ENCODE assay signal across 18 cellular contexts in the genomic region with DNA sequence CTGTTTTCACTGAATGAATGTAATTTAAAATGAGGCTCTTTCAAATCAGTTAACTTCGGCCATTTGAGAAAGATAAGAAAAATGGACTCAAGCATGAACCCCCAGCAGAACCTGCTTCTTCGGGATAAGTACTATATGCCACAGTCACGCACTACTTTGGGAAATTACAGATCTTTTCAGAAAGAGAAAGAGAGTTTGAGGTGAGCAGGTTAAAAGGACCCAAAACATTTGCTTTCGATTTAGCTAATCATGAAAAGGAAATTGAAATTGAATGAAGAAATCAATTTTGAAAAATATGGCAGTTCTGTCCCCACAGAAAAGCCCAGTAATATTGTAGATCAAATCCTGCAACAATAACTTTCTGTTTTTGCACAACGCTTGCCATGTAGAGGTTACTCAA.
"Had no signal": no experiment of that assay in that cellular context is flagged by ENCODE, and none has a peak within 500 bp of the region (broad histone marks: within the 10 kb centered on the region; RNA-seq: fewer than 3 reads in every experiment).

No MANE protein-coding gene starts in this region.

- H3K36me3 Mint-ChIP-seq: mesothelial cell of epicardium had no signal

- H3K4me3 ChIP-seq: coronary artery, dorsolateral prefrontal cortex, esophagus muscularis mucosa, gastroesophageal sphincter, heart right ventricle, left lung, lower lobe of right lung had no signal

- H3K9me3 ChIP-seq: esophagus muscularis mucosa, gastroesophageal sphincter, heart right ventricle, left lung, lower lobe of right lung had no signal

- H3K27ac Mint-ChIP-seq: mesothelial cell of epicardium had no signal

- DNase-seq: dermis blood vessel endothelial cell; dorsolateral prefrontal cortex; effector CD4-positive, alpha-beta T cell; effector memory CD4-positive, alpha-beta T cell; foreskin keratinocyte; glutamatergic neuron; head of caudate nucleus; heart right ventricle; hippocampal formation; left cardiac atrium; left lung; left ventricle myocardium superior; lower lobe of right lung; mesenchymal stem cell had no signal

- H3K9me3 Mint-ChIP-seq: mesothelial cell of epicardium had no signal

- H3K4me3 Mint-ChIP-seq: mesothelial cell of epicardium had no signal

- H3K4me1 ChIP-seq: esophagus muscularis mucosa, foreskin keratinocyte, gastroesophageal sphincter, heart right ventricle, left lung, lower lobe of right lung had no signal

- H3K4me1 Mint-ChIP-seq: mesothelial cell of epicardium had no signal

- H3K27me3 ChIP-seq: esophagus muscularis mucosa, foreskin keratinocyte, gastroesophageal sphincter, heart right ventricle, left lung had no signal

- H3K36me3 ChIP-seq: esophagus muscularis mucosa, gastroesophageal sphincter, heart right ventricle, left lung, lower lobe of right lung had no signal

- H3K27ac ChIP-seq: coronary artery, dorsolateral prefrontal cortex, esophagus muscularis mucosa, foreskin keratinocyte, gastroesophageal sphincter, heart right ventricle, left lung, lower lobe of right lung had no signal

- ATAC-seq: foreskin keratinocyte, gastroesophageal sphincter, heart right ventricle, left cardiac atrium, left lung, left ventricle myocardium superior, lower lobe of right lung had no signal
